Comparison of ENCODE assay signal across 28 cellular contexts in the genomic region with DNA sequence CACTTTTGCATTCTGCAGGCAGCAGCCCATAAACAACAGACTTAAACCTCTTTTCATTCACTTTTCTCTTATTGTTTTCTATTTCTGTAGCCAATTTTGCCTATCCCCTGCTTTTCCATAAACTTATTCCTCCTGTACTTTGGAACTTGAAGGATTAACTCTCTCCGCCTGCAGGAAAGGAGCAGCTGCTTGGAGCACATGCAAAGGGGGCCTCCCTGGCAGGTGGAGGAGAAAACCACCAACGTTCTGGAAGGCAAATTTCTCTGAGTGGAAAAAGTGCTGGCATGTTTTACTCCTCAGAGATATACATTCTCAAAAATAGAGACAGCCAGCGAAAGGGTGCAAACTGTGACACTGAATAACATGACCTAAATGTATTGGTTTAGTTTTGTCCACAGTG. TPM values are rescaled to one million over a fixed set of nuclear protein-coding genes. Genes with fewer than 3 reads are reported as not detected.
DNase-seq lines count a peak whose midpoint lies in the region; ATAC-seq, FAIRE-seq and TF ChIP-seq lines count a peak whose summit lies in the region.
"Had no signal": no experiment of that assay in that cellular context is flagged by ENCODE, and none has a peak within 500 bp of the region (broad histone marks: within the 10 kb centered on the region; RNA-seq: fewer than 3 reads in every experiment).

No MANE protein-coding gene starts in this region.

- H3K9me2 ChIP-seq in GM23338 (ENCODE audit: insufficient read depth) (no peaks in the 10 kb centered on the region), hepatocyte (replicated peaks; ENCODE audit: insufficient read depth) (no peaks in the 10 kb centered on the region)

- H3K4me3 Mint-ChIP-seq in GM23338 = no peak overlapping the region
- H3K4me3 Mint-ChIP-seq in activated T-cell treated with anti-CD3 and anti-CD28 coated beads, Interleukin-2, amount 50 U/mL, for 72 hours = no peak overlapping the region
- H3K4me3 Mint-ChIP-seq: CD4-positive, CD25-positive, alpha-beta regulatory T cell had no signal

- H3F3A ChIP-seq in GM23338 (replicated peaks; ENCODE audit: low read depth) = no peaks in the 10 kb centered on the region

- H3K18ac ChIP-seq in neuronal stem cell (ENCODE audit: low read length) = no peak overlapping the region

- no peak overlapping the region for H3K14ac ChIP-seq in neuronal stem cell (ENCODE audit: low read length)

- no peak overlapping the region for H4K91ac ChIP-seq in neuronal stem cell (ENCODE audit: low read depth, low read length, poor library complexity)

- no peaks in the 10 kb centered on the region for H3K79me2 ChIP-seq in GM23338 (replicated peaks; ENCODE audit: insufficient read depth)
- no peaks in the 10 kb centered on the region for H3K79me2 ChIP-seq in hepatocyte

- H3K36me3 Mint-ChIP-seq in GM23338 (ENCODE audit: low read depth) = no peaks in the 10 kb centered on the region
- no peaks in the 10 kb centered on the region for H3K36me3 Mint-ChIP-seq in activated T-cell treated with anti-CD3 and anti-CD28 coated beads, Interleukin-2, amount 50 U/mL, for 72 hours (ENCODE audit: insufficient read depth in 2 of 2)
- H3K36me3 Mint-ChIP-seq: CD4-positive, CD25-positive, alpha-beta regulatory T cell had no signal

- no peaks in the 10 kb centered on the region for H3K9me3 Mint-ChIP-seq in GM23338
- H3K9me3 Mint-ChIP-seq in activated T-cell treated with anti-CD3 and anti-CD28 coated beads, Interleukin-2, amount 50 U/mL, for 72 hours = no peaks in the 10 kb centered on the region

- no peak overlapping the region for H2AK5ac ChIP-seq in neuronal stem cell (ENCODE audit: low read depth, low read length)

- DNase-seq in GM23338 (ENCODE audit: low spot score) = no peak
- peak; percentile 24 for DNase-seq in NCI-H82 treated with DMSO at 0.1 percent for 48 hours (lab: John Stamatoyannopoulos, UW; ENCODE audit: unreplicated experiment)
- DNase-seq in hepatocyte (ENCODE audit: low spot score) = peak; percentile 8
- no peak for DNase-seq in neuronal stem cell (ENCODE audit: low spot score)
- no peak for DNase-seq in testis
- no peak for DNase-seq in activated T-cell treated with anti-CD3 and anti-CD28 coated beads, Interleukin-2, amount 50 U/mL, for 72 hours
- no peak for DNase-seq in urothelium cell line (ENCODE audit: low spot score)
- DNase-seq: 8988T; CD4-positive, CD25-positive, alpha-beta regulatory T cell; H7; Kasumi-1; NCI-H1694; NCI-H2029 treated with DMSO at 0.1 percent for 48 hours; NCI-H2171; NCI-H226; NCI-H510A; NCI-H774; PC-9 had no signal

- H3K4me1 Mint-ChIP-seq in GM23338 = no peaks in the 10 kb centered on the region; the same call in 1 of the 3 replicates
- no peaks in the 10 kb centered on the region for H3K4me1 Mint-ChIP-seq in activated T-cell treated with anti-CD3 and anti-CD28 coated beads, Interleukin-2, amount 50 U/mL, for 72 hours (ENCODE audit: low read depth)
- H3K4me1 Mint-ChIP-seq: CD4-positive, CD25-positive, alpha-beta regulatory T cell had no signal

- no peak overlapping the region for H3K27ac Mint-ChIP-seq in GM23338
- no peak overlapping the region for H3K27ac Mint-ChIP-seq in activated T-cell treated with anti-CD3 and anti-CD28 coated beads, Interleukin-2, amount 50 U/mL, for 72 hours
- H3K27ac Mint-ChIP-seq: CD4-positive, CD25-positive, alpha-beta regulatory T cell had no signal

- TF ChIP-seq POLR2A in testis (IDR thresholded peaks at IDR 0.05) = no peak

- H2AFZ ChIP-seq in GM23338 (peak overlapping the region; percentile 61; the same call in 1 of the 2 replicates), hepatocyte (no peak overlapping the region), neuronal stem cell (ENCODE audit: low read length) (peak overlapping the region; percentile 38)
- H2AFZ ChIP-seq: PC-9 had no signal

- H3K27me3 Mint-ChIP-seq in GM23338 (ENCODE audit: insufficient read depth, low read depth, poor library complexity) = no peaks in the 10 kb centered on the region
- H3K27me3 Mint-ChIP-seq in activated T-cell treated with anti-CD3 and anti-CD28 coated beads, Interleukin-2, amount 50 U/mL, for 72 hours (ENCODE audit: low read depth) = no peaks in the 10 kb centered on the region
- H3K27me3 Mint-ChIP-seq: CD4-positive, CD25-positive, alpha-beta regulatory T cell had no signal

- H2BK5ac ChIP-seq in neuronal stem cell (ENCODE audit: low read length) = no peak overlapping the region

- H2BK15ac ChIP-seq in neuronal stem cell (ENCODE audit: low read length) = no peak overlapping the region

- 43% methylated on average over 3 of the region's 3 CpGs for WGBS in hepatocyte (ENCODE audit: low lambda C conversion rate, missing lambda C conversion rate)
- no CpG with 5 or more reads among the region's 3 CpGs for WGBS in neuronal stem cell (ENCODE audit: extremely low coverage in 2 of 2, insufficient read length in 2 of 2, insufficient replicate concordance in 1 of 2), 2 donors
- WGBS in testis, 2 donors = 55 to 72% methylated on average over 3 of the region's 3 CpGs

- no peak overlapping the region for H3K9ac ChIP-seq in neuronal stem cell (ENCODE audit: low read depth, low read length, poor library complexity)
- H3K9ac ChIP-seq: BLaER1 had no signal

- H2BK12ac ChIP-seq in neuronal stem cell (ENCODE audit: low read length) = no peak overlapping the region

- intact Hi-C loops in testis (cut with DNase I; ENCODE audit: low total_unique reads) = no loop called here

- no peak overlapping the region for H3K23ac ChIP-seq in neuronal stem cell (ENCODE audit: low read depth, low read length, poor library complexity)

- ATAC-seq in GM23338 = no peak
- ATAC-seq in HG03280 (IDR thresholded peaks at IDR 0.05; ENCODE audit: unreplicated experiment) = no peak
- no peak for ATAC-seq in activated T-cell treated with anti-CD3 and anti-CD28 coated beads, Interleukin-2, amount 50 U/mL, for 72 hours (replicated peaks in 1 of 2)
- ATAC-seq: HepG2, Right ventricle myocardium inferior had no signal

- no peak overlapping the region for H3K4me3 ChIP-seq in GM23338
- H3K4me3 ChIP-seq in hepatocyte = no peak overlapping the region
- H3K4me3 ChIP-seq in neuronal stem cell (ENCODE audit: low read length in 2 of 2) = no peak overlapping the region
- H3K4me3 ChIP-seq in testis = no peak overlapping the region
- H3K4me3 ChIP-seq: BLaER1, PC-9, SJSA1 had no signal

- H3K79me1 ChIP-seq in neuronal stem cell (ENCODE audit: low read depth, low read length) = no peaks in the 10 kb centered on the region

- no peak for FAIRE-seq in urothelium cell line (lab: Jason Lieb, UNC)
- FAIRE-seq: GM19239, HepG2 had no signal

- H3K4me2 ChIP-seq in GM23338 (no peak overlapping the region), hepatocyte (no peak overlapping the region), neuronal stem cell (ENCODE audit: insufficient read depth, low read length, poor library complexity, severe bottlenecking) (no peak overlapping the region)
- H3K4me2 ChIP-seq: BLaER1, PC-9 had no signal

- H3K36me3 ChIP-seq in GM23338 (ENCODE audit: insufficient read depth) (no peaks in the 10 kb centered on the region), hepatocyte (replicated peaks; ENCODE audit: insufficient read depth, low read depth) (no peaks in the 10 kb centered on the region), neuronal stem cell (replicated peaks in 1 of 2; ENCODE audit: control insufficient read depth in 2 of 2, insufficient read depth in 2 of 2, low read length in 2 of 2) (no peaks in the 10 kb centered on the region), testis (ENCODE audit: low read depth, missing control alignments) (no peaks in the 10 kb centered on the region)
- H3K36me3 ChIP-seq: BLaER1, SJSA1 had no signal

- H3K27me3 ChIP-seq in GM23338 (ENCODE audit: insufficient read depth) (no peaks in the 10 kb centered on the region), hepatocyte (no peaks in the 10 kb centered on the region), neuronal stem cell (ENCODE audit: control insufficient read depth in 3 of 3, insufficient read depth in 3 of 3, low read depth in 1 of 3, low read length in 3 of 3) (no peaks in the 10 kb centered on the region), testis (no peaks in the 10 kb centered on the region)
- H3K27me3 ChIP-seq: BLaER1, SJSA1 had no signal

- H3K9me3 ChIP-seq in hepatocyte (ENCODE audit: low read depth) (no peaks in the 10 kb centered on the region), neuronal stem cell (replicated peaks in 1 of 2; ENCODE audit: control insufficient read depth in 2 of 2, insufficient read depth in 1 of 2, low read depth in 1 of 2, low read length in 2 of 2) (no peaks in the 10 kb centered on the region), testis (no peaks in the 10 kb centered on the region)
- H3K9me3 ChIP-seq: BLaER1, SJSA1 had no signal

- no peak overlapping the region for H2BK120ac ChIP-seq in neuronal stem cell (ENCODE audit: low read depth, low read length)

- TF ChIP-seq CTCF in GM23338 (conservative IDR thresholded peaks at IDR 0.05; ENCODE audit: low read depth in 2 of 2) (no peak), hepatocyte (IDR thresholded peaks at IDR 0.05; ENCODE audit: poor library complexity) (no peak), testis (IDR thresholded peaks at IDR 0.05) (no peak)

- H3K4me1 ChIP-seq in GM23338 (ENCODE audit: insufficient read depth) (no peaks in the 10 kb centered on the region), hepatocyte (ENCODE audit: insufficient read depth) (no peaks in the 10 kb centered on the region), neuronal stem cell (ENCODE audit: control insufficient read depth in 2 of 2, insufficient read depth in 1 of 2, low read depth in 1 of 2, low read length in 2 of 2) (no peaks in the 10 kb centered on the region), testis (no peaks in the 10 kb centered on the region)
- H3K4me1 ChIP-seq: BLaER1, SJSA1 had no signal

- no peak overlapping the region for H4K8ac ChIP-seq in neuronal stem cell (ENCODE audit: low read depth, low read length)

- H3K27ac ChIP-seq in GM23338 (ENCODE audit: low read depth) (no peak overlapping the region), hepatocyte (no peak overlapping the region), neuronal stem cell (replicated peaks; ENCODE audit: low read length) (no peak overlapping the region), testis (no peak overlapping the region)
- H3K27ac ChIP-seq: BLaER1, PC-9, SJSA1 had no signal

- H3K4ac ChIP-seq in neuronal stem cell (ENCODE audit: low read length) = no peak overlapping the region

- H4K20me1 ChIP-seq in GM23338 (replicated peaks; ENCODE audit: insufficient read depth) = no peaks in the 10 kb centered on the region
- H4K20me1 ChIP-seq in hepatocyte (ENCODE audit: insufficient read depth, poor library complexity, severe bottlenecking) = no peaks in the 10 kb centered on the region
- H4K20me1 ChIP-seq: BLaER1 had no signal

TF ChIP-seq in GM23338, 12 proteins besides CTCF, POLR2A, EP300 and RAD21 (continues in another document):
- no peak for TF ChIP-seq ZNF114 (CRISPR knock-in tag; IDR thresholded peaks at IDR 0.05)

RNA-seq across cellular contexts. Expression of a gene that starts 33.6 kb away (rescaled TPM):
- not detected in 2 replicates for total RNA-seq in GM23338 (2014; rRNA removed; shearing (Covaris generic))
- polyA plus RNA-seq in GM23338 (2016; fragmentation: Nextera tagmentation; extraction: Ambion mirVana) = not detected in 2 replicates
- total RNA-seq in hepatocyte = not detected in 2 replicates
- not detected in 2 replicates for polyA plus RNA-seq in hepatocyte
- not detected for polyA plus RNA-seq in neuronal stem cell (2013, experiment 1 of 2)
- polyA plus RNA-seq in neuronal stem cell (2013, experiment 2 of 2) = not detected
- not detected for total RNA-seq in testis
- polyA plus RNA-seq in testis (ENCODE audit: insufficient read depth, low read depth, low replicate concordance) = not detected
- total RNA-seq in activated T-cell treated with anti-CD3 and anti-CD28 coated beads, Interleukin-2, amount 50 U/mL, for 72 hours = not detected
- total RNA-seq: CD4-positive, CD25-positive, alpha-beta regulatory T cell; H7; HepG2; HT1080; MCF 10A; PC-9; Right ventricle myocardium inferior; RPMI7951; SJSA1 had no signal
- polyA plus RNA-seq: AG04450; CD4-positive, CD25-positive, alpha-beta regulatory T cell; HepG2 had no signal

Comparison
In these comparisons a context has a peak if more than half of its experiments do, and no peak if none do; other contexts are left out.
1. DNase-seq: peak in NCI-H82 treated with DMSO at 0.1 percent for 48 hours (single experiment) and hepatocyte (single experiment); none in GM23338 (single experiment), neuronal stem cell (single experiment), testis (single experiment), activated T-cell treated with anti-CD3 and anti-CD28 coated beads, Interleukin-2, amount 50 U/mL, for 72 hours (0 of 2) and urothelium cell line (single experiment).